12 cellular contexts compared by ENCODE assay signal in the genomic region with DNA sequence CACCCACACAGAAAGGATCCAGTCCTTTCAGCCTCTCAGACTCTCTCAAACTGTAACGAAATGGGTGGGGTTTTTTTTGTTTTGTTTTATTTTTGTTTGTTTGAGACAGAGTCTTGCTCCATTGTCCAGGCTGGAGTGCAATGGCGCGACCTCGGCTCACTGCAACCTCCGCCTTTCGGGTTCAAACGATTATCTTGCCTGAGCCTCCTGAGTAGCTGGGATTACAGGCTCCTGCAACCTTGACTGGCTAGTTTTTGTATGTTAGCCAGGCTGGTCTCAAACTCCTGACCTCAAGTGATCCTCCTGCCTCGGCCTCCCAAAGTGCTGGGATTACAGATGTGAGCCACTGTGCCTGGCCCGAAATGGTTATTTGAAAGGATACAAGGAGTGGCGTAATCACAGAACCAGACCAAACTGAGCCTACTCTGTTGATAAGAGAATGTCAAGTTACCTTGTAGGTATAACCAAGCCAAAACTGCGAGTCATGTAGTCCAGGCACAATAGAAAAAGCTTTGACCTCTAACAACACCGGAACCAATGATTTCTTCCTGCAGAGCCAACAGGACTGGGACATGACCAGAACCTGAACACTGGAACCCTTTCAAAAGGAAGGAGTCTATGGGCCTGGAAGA.
A peak's percentile ranks its signal among the peaks of the same experiment; 100 is the strongest.
DNase-seq lines count a peak whose midpoint lies in the region; ATAC-seq and TF ChIP-seq lines count a peak whose summit lies in the region.
"Had no signal": no experiment of that assay in that cellular context is flagged by ENCODE, and none has a peak within 500 bp of the region (broad histone marks: within the 10 kb centered on the region; RNA-seq: fewer than 3 reads in every experiment).

No MANE protein-coding gene starts in this region.

- 91% methylated on average over 12 of the region's 12 CpGs for WGBS in SK-N-SH (ENCODE audit: low lambda C conversion rate)

- H3K9me2 ChIP-seq in SK-N-SH: no peaks in the 10 kb centered on the region

- TF ChIP-seq RAD21 in SK-N-SH (IDR thresholded peaks at IDR 0.05; ENCODE audit: low read length): no peak

- H3K27ac Mint-ChIP-seq in effector memory CD8-positive, alpha-beta T cell: peak overlapping the region; percentile 89 to 98

- no peaks in the 10 kb centered on the region for H3K27me3 Mint-ChIP-seq in effector memory CD8-positive, alpha-beta T cell

- no peak for TF ChIP-seq CTCF in SK-N-SH (IDR thresholded peaks at IDR 0.05)
- no peak for TF ChIP-seq CTCF in OCI-LY3 (IDR thresholded peaks at IDR 0.05; ENCODE audit: low read depth, low read length)

- POLR2A ChIA-PET in SK-N-SH (lab: Yijun Ruan, JAX): interaction anchor here (0.6 kb wide), 1 partner anchor 103 kb away, joined by 3 read pairs; no protein-coding TSS in a partner anchor

- H4K20me1 ChIP-seq in SK-N-SH (ENCODE audit: insufficient read depth) (no peaks in the 10 kb centered on the region), OCI-LY3 (ENCODE audit: insufficient read depth, low read length) (no peaks in the 10 kb centered on the region)

- H3K79me2 ChIP-seq in SK-N-SH (ENCODE audit: insufficient read depth): no peaks in the 10 kb centered on the region
- H3K79me2 ChIP-seq in OCI-LY3 (ENCODE audit: low read length): no peaks in the 10 kb centered on the region

- CTCF ChIA-PET in SK-N-SH (lab: Yijun Ruan, JAX): interaction anchor here (0.6 to 8.9 kb wide), 44 partner anchors 10 to 415 kb away, joined by 3 to 273 read pairs (median 4); a partner anchor contains a TSS

- H3K4me1 ChIP-seq in SK-N-SH (ENCODE audit: control insufficient read depth in 1 of 2, insufficient read depth in 2 of 2, low read depth in 1 of 2, low read length in 1 of 2) (peaks cover 0 to 10% of the 10 kb centered on the region in 2 experiments; a peak in 1 of 4 replicates), OCI-LY3 (ENCODE audit: low read length) (peaks cover 4% of the 10 kb centered on the region; the same call in 1 of the 2 replicates)

- no peak for ATAC-seq in SK-N-SH treated with all-trans-retinoic acid at 6 μM for 48 hours
- no peak for ATAC-seq in effector memory CD8-positive, alpha-beta T cell (replicated peaks)
- ATAC-seq in GM21447 (IDR thresholded peaks at IDR 0.05; ENCODE audit: unreplicated experiment): no peak

- H3F3A ChIP-seq in SK-N-SH (replicated peaks; ENCODE audit: insufficient read depth): no peaks in the 10 kb centered on the region

- H3K4me1 Mint-ChIP-seq in effector memory CD8-positive, alpha-beta T cell (ENCODE audit: low read depth in 2 of 2): peaks cover 23 to 24% of the 10 kb centered on the region in 2 donors

- H2AFZ ChIP-seq in SK-N-SH (ENCODE audit: low read depth) (peak overlapping the region; percentile 61; the same call in 1 of the 2 replicates), OCI-LY3 (ENCODE audit: low read depth, low read length) (no peak overlapping the region)

- TF ChIP-seq EP300 in SK-N-SH (IDR thresholded peaks at IDR 0.05; ENCODE audit: borderline replicate concordance in 1 of 2, low read depth in 1 of 2, low read length in 1 of 2): no peak

- H3K27ac ChIP-seq in SK-N-SH (ENCODE audit: low read depth in 2 of 2, low read length in 1 of 2) (no peak overlapping the region), OCI-LY3 (ENCODE audit: low read length) (no peak overlapping the region)
- H3K27ac ChIP-seq: 22Rv1, brain microvascular endothelial cell, esophagus squamous epithelium had no signal

- H3K36me3 ChIP-seq in SK-N-SH (replicated peaks in 1 of 2; ENCODE audit: control insufficient read depth in 1 of 2, insufficient read depth in 2 of 2, low read length in 1 of 2): no peaks in the 10 kb centered on the region
- no peaks in the 10 kb centered on the region for H3K36me3 ChIP-seq in OCI-LY3 (replicated peaks; ENCODE audit: low read depth, low read length)
- H3K36me3 ChIP-seq: brain microvascular endothelial cell, esophagus squamous epithelium had no signal

- H3K4me2 ChIP-seq in SK-N-SH: no peak overlapping the region
- H3K4me2 ChIP-seq in OCI-LY3 (ENCODE audit: low read length): peak overlapping the region; percentile 63; the same call in 1 of the 2 replicates

- H3K9ac ChIP-seq in SK-N-SH: no peak overlapping the region
- H3K9ac ChIP-seq in OCI-LY3 (ENCODE audit: low read length): no peak overlapping the region

- H3K9me3 Mint-ChIP-seq in effector memory CD8-positive, alpha-beta T cell: no peaks in the 10 kb centered on the region
- H3K9me3 Mint-ChIP-seq: nephron progenitor cell had no signal

- peaks cover 3% of the 10 kb centered on the region for H3K36me3 Mint-ChIP-seq in effector memory CD8-positive, alpha-beta T cell (ENCODE audit: insufficient read depth)

- H3K9me3 ChIP-seq in SK-N-SH (no peaks in the 10 kb centered on the region), OCI-LY3 (ENCODE audit: insufficient read depth, low read length) (no peaks in the 10 kb centered on the region)
- H3K9me3 ChIP-seq: esophagus squamous epithelium had no signal

- peak overlapping the region; percentile 67 to 79 for H3K4me3 Mint-ChIP-seq in effector memory CD8-positive, alpha-beta T cell
- H3K4me3 Mint-ChIP-seq: nephron progenitor cell had no signal

- intact Hi-C loops in posterior vena cava (cut with DNase I): loop anchor here (5.0 kb wide), 1 partner anchor 99 kb away; a partner anchor contains a TSS

- no peak overlapping the region for H3K4me3 ChIP-seq in SK-N-SH (ENCODE audit: low read depth in 2 of 2, low read length in 1 of 2)
- no peak overlapping the region for H3K4me3 ChIP-seq in OCI-LY3 (ENCODE audit: low read length)
- H3K4me3 ChIP-seq: esophagus squamous epithelium had no signal

- DNase-seq in SK-N-SH (no peak), posterior vena cava (ENCODE audit: low spot score) (peak; percentile 38), pons (ENCODE audit: low spot score) (no peak), glomerular visceral epithelial cell (ENCODE audit: extremely low spot score) (no peak)
- DNase-seq in effector memory CD8-positive, alpha-beta T cell: no peak
- DNase-seq: esophagus squamous epithelium had no signal

- no peaks in the 10 kb centered on the region for H3K27me3 ChIP-seq in SK-N-SH (ENCODE audit: insufficient read depth)
- H3K27me3 ChIP-seq in OCI-LY3 (ENCODE audit: low read depth, low read length): peaks cover 7% of the 10 kb centered on the region; the same call in 1 of the 2 replicates

TF ChIP-seq in SK-N-SH, 30 proteins besides CTCF, POLR2A, EP300 and RAD21 (continues in another document):
- TF ChIP-seq RCOR1 (IDR thresholded peaks at IDR 0.05; ENCODE audit: low read length) (no peak), SMC3 (IDR thresholded peaks at IDR 0.05; ENCODE audit: low read depth, low read length) (no peak), CHD2 (IDR thresholded peaks at IDR 0.05; ENCODE audit: low read length, partially characterized antibody) (no peak)
- TF ChIP-seq, protein P1, sequence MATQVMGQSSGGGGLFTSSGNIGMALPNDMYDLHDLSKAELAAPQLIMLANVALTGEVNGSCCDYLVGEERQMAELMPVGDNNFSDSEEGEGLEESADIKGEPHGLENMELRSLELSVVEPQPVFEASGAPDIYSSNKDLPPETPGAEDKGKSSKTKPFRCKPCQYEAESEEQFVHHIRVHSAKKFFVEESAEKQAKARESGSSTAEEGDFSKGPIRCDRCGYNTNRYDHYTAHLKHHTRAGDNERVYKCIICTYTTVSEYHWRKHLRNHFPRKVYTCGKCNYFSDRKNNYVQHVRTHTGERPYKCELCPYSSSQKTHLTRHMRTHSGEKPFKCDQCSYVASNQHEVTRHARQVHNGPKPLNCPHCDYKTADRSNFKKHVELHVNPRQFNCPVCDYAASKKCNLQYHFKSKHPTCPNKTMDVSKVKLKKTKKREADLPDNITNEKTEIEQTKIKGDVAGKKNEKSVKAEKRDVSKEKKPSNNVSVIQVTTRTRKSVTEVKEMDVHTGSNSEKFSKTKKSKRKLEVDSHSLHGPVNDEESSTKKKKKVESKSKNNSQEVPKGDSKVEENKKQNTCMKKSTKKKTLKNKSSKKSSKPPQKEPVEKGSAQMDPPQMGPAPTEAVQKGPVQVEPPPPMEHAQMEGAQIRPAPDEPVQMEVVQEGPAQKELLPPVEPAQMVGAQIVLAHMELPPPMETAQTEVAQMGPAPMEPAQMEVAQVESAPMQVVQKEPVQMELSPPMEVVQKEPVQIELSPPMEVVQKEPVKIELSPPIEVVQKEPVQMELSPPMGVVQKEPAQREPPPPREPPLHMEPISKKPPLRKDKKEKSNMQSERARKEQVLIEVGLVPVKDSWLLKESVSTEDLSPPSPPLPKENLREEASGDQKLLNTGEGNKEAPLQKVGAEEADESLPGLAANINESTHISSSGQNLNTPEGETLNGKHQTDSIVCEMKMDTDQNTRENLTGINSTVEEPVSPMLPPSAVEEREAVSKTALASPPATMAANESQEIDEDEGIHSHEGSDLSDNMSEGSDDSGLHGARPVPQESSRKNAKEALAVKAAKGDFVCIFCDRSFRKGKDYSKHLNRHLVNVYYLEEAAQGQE (IDR thresholded peaks at IDR 0.05; ENCODE audit: low read depth, low read length): no peak

TF ChIP-seq in SK-N-SH treated with all-trans-retinoic acid at 6 μM for 48 hours, 23 proteins besides CTCF, POLR2A, EP300 and RAD21:
- no peak for TF ChIP-seq PPARA (CRISPR knock-in tag; IDR thresholded peaks at IDR 0.05; ENCODE audit: borderline replicate concordance)
- no peak for TF ChIP-seq GLIS3 (CRISPR knock-in tag; IDR thresholded peaks at IDR 0.05)
- no peak for TF ChIP-seq TOX (CRISPR knock-in tag; IDR thresholded peaks at IDR 0.05; ENCODE audit: borderline replicate concordance)
- no peak for TF ChIP-seq ARNTL (CRISPR knock-in tag; IDR thresholded peaks at IDR 0.05; ENCODE audit: borderline replicate concordance, low read depth)
- TF ChIP-seq, protein P2, sequence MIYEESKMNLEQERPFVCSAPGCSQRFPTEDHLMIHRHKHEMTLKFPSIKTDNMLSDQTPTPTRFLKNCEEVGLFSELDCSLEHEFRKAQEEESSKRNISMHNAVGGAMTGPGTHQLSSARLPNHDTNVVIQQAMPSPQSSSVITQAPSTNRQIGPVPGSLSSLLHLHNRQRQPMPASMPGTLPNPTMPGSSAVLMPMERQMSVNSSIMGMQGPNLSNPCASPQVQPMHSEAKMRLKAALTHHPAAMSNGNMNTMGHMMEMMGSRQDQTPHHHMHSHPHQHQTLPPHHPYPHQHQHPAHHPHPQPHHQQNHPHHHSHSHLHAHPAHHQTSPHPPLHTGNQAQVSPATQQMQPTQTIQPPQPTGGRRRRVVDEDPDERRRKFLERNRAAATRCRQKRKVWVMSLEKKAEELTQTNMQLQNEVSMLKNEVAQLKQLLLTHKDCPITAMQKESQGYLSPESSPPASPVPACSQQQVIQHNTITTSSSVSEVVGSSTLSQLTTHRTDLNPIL (CRISPR knock-in tag; IDR thresholded peaks at IDR 0.05; ENCODE audit: low read depth): no peak
TF ChIP-seq in SK-N-SH treated with all-trans-retinoic acid at 6 μM for 48 hours: peak in this region for 0.
